In the genomic region with DNA sequence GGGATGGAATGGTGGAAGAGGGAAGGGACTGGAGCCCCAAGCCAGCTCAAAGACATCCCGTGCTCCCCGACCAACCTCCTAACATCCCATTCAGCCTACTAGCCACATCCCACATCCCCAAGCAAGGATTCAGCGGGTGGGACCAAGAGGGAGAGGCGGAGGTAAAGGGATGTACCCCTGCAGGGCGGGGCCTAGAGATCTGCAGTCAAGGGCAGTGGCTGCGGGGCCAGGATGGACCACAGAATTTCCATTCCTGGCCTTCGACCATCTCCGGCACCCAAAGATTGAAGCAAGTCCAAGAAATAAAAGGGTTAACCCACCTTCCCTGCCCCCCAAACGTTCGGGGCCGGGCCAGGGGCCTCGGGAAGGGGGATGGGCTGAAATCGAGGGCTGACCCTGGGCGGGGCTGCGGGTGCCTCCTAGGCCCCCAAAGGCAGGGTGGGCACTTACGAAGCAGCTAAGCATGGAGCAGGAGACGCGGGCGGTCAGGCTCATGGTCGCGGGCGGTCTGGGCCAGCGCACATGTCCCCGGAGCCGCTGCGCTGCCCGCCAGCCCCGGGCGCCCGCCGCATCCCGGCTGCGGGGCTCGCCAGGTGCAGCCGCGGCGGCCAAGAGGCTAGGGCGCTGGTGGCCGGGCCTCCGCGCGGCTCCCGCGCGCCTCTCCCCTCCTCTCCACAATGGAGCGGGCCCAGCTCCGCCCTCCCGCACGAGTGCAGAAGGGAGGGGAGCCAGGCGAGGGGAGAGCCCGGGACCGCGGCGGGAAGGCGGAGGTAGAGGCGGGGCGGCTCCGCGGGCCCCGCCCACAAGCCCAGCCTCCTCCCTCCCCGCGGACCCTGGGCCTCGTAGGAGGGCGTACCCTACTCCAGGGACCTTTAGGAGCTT, we compare ENCODE assay signal across 1 cellular context.
TF ChIP-seq lines count a peak whose summit lies in the region.

A gene (minus strand): TSS at position 726 of the 882 bp plus-strand sequence. CDS start 231 bp downstream, at position 495.

TF ChIP-seq in HepG2, 621 proteins besides CTCF, POLR2A, EP300 and RAD21 (continued from another document and continues in another):
- TF ChIP-seq, protein P1, sequence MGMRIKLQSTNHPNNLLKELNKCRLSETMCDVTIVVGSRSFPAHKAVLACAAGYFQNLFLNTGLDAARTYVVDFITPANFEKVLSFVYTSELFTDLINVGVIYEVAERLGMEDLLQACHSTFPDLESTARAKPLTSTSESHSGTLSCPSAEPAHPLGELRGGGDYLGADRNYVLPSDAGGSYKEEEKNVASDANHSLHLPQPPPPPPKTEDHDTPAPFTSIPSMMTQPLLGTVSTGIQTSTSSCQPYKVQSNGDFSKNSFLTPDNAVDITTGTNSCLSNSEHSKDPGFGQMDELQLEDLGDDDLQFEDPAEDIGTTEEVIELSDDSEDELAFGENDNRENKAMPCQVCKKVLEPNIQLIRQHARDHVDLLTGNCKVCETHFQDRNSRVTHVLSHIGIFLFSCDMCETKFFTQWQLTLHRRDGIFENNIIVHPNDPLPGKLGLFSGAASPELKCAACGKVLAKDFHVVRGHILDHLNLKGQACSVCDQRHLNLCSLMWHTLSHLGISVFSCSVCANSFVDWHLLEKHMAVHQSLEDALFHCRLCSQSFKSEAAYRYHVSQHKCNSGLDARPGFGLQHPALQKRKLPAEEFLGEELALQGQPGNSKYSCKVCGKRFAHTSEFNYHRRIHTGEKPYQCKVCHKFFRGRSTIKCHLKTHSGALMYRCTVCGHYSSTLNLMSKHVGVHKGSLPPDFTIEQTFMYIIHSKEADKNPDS (CRISPR knock-in tag; IDR thresholded peaks at IDR 0.05) = no peak
- peak; percentile 77 for TF ChIP-seq ZNF652 (CRISPR knock-in tag; IDR thresholded peaks at IDR 0.05; ENCODE audit: borderline replicate concordance, low read depth)
- TF ChIP-seq, protein P2, sequence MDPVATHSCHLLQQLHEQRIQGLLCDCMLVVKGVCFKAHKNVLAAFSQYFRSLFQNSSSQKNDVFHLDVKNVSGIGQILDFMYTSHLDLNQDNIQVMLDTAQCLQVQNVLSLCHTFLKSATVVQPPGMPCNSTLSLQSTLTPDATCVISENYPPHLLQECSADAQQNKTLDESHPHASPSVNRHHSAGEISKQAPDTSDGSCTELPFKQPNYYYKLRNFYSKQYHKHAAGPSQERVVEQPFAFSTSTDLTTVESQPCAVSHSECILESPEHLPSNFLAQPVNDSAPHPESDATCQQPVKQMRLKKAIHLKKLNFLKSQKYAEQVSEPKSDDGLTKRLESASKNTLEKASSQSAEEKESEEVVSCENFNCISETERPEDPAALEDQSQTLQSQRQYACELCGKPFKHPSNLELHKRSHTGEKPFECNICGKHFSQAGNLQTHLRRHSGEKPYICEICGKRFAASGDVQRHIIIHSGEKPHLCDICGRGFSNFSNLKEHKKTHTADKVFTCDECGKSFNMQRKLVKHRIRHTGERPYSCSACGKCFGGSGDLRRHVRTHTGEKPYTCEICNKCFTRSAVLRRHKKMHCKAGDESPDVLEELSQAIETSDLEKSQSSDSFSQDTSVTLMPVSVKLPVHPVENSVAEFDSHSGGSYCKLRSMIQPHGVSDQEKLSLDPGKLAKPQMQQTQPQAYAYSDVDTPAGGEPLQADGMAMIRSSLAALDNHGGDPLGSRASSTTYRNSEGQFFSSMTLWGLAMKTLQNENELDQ (CRISPR knock-in tag; IDR thresholded peaks at IDR 0.05; ENCODE audit: borderline replicate concordance) = no peak
- no peak for TF ChIP-seq ZNF703 (CRISPR knock-in tag; IDR thresholded peaks at IDR 0.05; ENCODE audit: borderline replicate concordance)
- TF ChIP-seq GFI1 (CRISPR knock-in tag; IDR thresholded peaks at IDR 0.05; ENCODE audit: borderline replicate concordance) = no peak
- TF ChIP-seq, protein P3, sequence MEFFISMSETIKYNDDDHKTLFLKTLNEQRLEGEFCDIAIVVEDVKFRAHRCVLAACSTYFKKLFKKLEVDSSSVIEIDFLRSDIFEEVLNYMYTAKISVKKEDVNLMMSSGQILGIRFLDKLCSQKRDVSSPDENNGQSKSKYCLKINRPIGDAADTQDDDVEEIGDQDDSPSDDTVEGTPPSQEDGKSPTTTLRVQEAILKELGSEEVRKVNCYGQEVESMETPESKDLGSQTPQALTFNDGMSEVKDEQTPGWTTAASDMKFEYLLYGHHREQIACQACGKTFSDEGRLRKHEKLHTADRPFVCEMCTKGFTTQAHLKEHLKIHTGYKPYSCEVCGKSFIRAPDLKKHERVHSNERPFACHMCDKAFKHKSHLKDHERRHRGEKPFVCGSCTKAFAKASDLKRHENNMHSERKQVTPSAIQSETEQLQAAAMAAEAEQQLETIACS (CRISPR knock-in tag; IDR thresholded peaks at IDR 0.05) = no peak
- TF ChIP-seq, protein P4, sequence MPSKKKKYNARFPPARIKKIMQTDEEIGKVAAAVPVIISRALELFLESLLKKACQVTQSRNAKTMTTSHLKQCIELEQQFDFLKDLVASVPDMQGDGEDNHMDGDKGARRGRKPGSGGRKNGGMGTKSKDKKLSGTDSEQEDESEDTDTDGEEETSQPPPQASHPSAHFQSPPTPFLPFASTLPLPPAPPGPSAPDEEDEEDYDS (CRISPR knock-in tag; IDR thresholded peaks at IDR 0.05) = no peak
- TF ChIP-seq PAWR (CRISPR knock-in tag; IDR thresholded peaks at IDR 0.05; ENCODE audit: borderline replicate concordance) = no peak
- 0 out of 2 replicates have a peak, but pooled peaks have one; percentile 32 for TF ChIP-seq MIER3 (CRISPR knock-in tag; IDR thresholded peaks at IDR 0.05; ENCODE audit: borderline replicate concordance)
- peak; percentile 77 for TF ChIP-seq POLR2G (IDR thresholded peaks at IDR 0.05; ENCODE audit: low read depth, low read length)
- no peak for TF ChIP-seq ZBTB42 (CRISPR knock-in tag; IDR thresholded peaks at IDR 0.05)
- TF ChIP-seq, protein P5, sequence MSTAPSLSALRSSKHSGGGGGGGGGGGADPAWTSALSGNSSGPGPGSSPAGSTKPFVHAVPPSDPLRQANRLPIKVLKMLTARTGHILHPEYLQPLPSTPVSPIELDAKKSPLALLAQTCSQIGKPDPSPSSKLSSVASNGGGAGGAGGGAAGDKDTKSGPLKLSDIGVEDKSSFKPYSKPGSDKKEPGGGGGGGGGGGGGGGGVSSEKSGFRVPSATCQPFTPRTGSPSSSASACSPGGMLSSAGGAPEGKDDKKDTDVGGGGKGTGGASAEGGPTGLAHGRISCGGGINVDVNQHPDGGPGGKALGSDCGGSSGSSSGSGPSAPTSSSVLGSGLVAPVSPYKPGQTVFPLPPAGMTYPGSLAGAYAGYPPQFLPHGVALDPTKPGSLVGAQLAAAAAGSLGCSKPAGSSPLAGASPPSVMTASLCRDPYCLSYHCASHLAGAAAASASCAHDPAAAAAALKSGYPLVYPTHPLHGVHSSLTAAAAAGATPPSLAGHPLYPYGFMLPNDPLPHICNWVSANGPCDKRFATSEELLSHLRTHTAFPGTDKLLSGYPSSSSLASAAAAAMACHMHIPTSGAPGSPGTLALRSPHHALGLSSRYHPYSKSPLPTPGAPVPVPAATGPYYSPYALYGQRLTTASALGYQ (CRISPR knock-in tag; IDR thresholded peaks at IDR 0.05) = no peak
- TF ChIP-seq ZNF605 (CRISPR knock-in tag; IDR thresholded peaks at IDR 0.05) = no peak
- no peak for TF ChIP-seq ZNF33A (CRISPR knock-in tag; IDR thresholded peaks at IDR 0.05; ENCODE audit: borderline replicate concordance)
- no peak for TF ChIP-seq PLRG1 (conservative IDR thresholded peaks at IDR 0.05)
- peak; percentile 62 for TF ChIP-seq PHF21A (CRISPR knock-in tag; IDR thresholded peaks at IDR 0.05)
- TF ChIP-seq, protein P6, sequence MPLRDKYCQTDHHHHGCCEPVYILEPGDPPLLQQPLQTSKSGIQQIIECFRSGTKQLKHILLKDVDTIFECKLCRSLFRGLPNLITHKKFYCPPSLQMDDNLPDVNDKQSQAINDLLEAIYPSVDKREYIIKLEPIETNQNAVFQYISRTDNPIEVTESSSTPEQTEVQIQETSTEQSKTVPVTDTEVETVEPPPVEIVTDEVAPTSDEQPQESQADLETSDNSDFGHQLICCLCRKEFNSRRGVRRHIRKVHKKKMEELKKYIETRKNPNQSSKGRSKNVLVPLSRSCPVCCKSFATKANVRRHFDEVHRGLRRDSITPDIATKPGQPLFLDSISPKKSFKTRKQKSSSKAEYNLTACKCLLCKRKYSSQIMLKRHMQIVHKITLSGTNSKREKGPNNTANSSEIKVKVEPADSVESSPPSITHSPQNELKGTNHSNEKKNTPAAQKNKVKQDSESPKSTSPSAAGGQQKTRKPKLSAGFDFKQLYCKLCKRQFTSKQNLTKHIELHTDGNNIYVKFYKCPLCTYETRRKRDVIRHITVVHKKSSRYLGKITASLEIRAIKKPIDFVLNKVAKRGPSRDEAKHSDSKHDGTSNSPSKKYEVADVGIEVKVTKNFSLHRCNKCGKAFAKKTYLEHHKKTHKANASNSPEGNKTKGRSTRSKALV (CRISPR knock-in tag; IDR thresholded peaks at IDR 0.05) = no peak
- no peak for TF ChIP-seq MAFF (IDR thresholded peaks at IDR 0.05; ENCODE audit: low read depth, low read length)
- TF ChIP-seq HNRNPH1 (optimal IDR thresholded peaks at IDR 0.05; ENCODE audit: low read depth, low read length) = no peak
- no peak for TF ChIP-seq ZNF484 (CRISPR knock-in tag; IDR thresholded peaks at IDR 0.05; ENCODE audit: borderline replicate concordance, low read depth)
- no peak for TF ChIP-seq MEIS2 (CRISPR knock-in tag; IDR thresholded peaks at IDR 0.05)
- TF ChIP-seq ZNF772 (CRISPR knock-in tag; IDR thresholded peaks at IDR 0.05) = peak; percentile 68; the same call in 1 of the 2 replicates
- TF ChIP-seq, protein P7, sequence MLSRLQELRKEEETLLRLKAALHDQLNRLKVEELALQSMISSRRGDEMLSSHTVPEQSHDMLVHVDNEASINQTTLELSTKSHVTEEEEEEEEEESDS (CRISPR knock-in tag; IDR thresholded peaks at IDR 0.05; ENCODE audit: borderline replicate concordance) = no peak
- TF ChIP-seq, protein P8, sequence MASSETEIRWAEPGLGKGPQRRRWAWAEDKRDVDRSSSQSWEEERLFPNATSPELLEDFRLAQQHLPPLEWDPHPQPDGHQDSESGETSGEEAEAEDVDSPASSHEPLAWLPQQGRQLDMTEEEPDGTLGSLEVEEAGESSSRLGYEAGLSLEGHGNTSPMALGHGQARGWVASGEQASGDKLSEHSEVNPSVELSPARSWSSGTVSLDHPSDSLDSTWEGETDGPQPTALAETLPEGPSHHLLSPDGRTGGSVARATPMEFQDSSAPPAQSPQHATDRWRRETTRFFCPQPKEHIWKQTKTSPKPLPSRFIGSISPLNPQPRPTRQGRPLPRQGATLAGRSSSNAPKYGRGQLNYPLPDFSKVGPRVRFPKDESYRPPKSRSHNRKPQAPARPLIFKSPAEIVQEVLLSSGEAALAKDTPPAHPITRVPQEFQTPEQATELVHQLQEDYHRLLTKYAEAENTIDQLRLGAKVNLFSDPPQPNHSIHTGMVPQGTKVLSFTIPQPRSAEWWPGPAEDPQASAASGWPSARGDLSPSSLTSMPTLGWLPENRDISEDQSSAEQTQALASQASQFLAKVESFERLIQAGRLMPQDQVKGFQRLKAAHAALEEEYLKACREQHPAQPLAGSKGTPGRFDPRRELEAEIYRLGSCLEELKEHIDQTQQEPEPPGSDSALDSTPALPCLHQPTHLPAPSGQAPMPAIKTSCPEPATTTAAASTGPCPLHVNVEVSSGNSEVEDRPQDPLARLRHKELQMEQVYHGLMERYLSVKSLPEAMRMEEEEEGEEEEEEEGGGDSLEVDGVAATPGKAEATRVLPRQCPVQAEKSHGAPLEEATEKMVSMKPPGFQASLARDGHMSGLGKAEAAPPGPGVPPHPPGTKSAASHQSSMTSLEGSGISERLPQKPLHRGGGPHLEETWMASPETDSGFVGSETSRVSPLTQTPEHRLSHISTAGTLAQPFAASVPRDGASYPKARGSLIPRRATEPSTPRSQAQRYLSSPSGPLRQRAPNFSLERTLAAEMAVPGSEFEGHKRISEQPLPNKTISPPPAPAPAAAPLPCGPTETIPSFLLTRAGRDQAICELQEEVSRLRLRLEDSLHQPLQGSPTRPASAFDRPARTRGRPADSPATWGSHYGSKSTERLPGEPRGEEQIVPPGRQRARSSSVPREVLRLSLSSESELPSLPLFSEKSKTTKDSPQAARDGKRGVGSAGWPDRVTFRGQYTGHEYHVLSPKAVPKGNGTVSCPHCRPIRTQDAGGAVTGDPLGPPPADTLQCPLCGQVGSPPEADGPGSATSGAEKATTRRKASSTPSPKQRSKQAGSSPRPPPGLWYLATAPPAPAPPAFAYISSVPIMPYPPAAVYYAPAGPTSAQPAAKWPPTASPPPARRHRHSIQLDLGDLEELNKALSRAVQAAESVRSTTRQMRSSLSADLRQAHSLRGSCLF (CRISPR knock-in tag; IDR thresholded peaks at IDR 0.05; ENCODE audit: borderline replicate concordance) = no peak
- TF ChIP-seq ELF3 (CRISPR knock-in tag; IDR thresholded peaks at IDR 0.05) = 0 out of 2 replicates have a peak, but pooled peaks have one; percentile 41
- TF ChIP-seq WIZ (CRISPR knock-in tag; IDR thresholded peaks at IDR 0.05) = no peak
- peak; percentile 29; the same call in 1 of the 2 replicates for TF ChIP-seq GATAD2A (CRISPR knock-in tag; IDR thresholded peaks at IDR 0.05)
- TF ChIP-seq, protein P9, sequence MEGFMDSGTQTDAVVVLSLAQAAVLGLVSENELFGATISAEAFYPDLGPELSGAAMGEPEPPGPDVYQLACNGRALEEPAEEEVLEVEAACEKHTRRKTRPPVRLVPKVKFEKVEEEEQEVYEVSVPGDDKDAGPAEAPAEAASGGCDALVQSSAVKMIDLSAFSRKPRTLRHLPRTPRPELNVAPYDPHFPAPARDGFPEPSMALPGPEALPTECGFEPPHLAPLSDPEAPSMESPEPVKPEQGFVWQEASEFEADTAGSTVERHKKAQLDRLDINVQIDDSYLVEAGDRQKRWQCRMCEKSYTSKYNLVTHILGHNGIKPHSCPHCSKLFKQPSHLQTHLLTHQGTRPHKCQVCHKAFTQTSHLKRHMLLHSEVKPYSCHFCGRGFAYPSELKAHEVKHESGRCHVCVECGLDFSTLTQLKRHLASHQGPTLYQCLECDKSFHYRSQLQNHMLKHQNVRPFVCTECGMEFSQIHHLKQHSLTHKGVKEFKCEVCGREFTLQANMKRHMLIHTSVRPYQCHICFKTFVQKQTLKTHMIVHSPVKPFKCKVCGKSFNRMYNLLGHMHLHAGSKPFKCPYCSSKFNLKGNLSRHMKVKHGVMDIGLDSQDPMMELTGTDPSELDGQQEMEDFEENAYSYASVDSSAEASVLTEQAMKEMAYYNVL (CRISPR knock-in tag; IDR thresholded peaks at IDR 0.05; ENCODE audit: borderline replicate concordance) = no peak
- TF ChIP-seq ZFP62 (CRISPR knock-in tag; IDR thresholded peaks at IDR 0.05) = no peak
- TF ChIP-seq SIN3B (IDR thresholded peaks at IDR 0.05; ENCODE audit: low read length) = no peak
- no peak for TF ChIP-seq ISX (CRISPR knock-in tag; conservative IDR thresholded peaks at IDR 0.05)
- TF ChIP-seq NFE2L1 (CRISPR knock-in tag; IDR thresholded peaks at IDR 0.05; ENCODE audit: borderline replicate concordance) = no peak
- TF ChIP-seq ZNF777 (CRISPR knock-in tag; IDR thresholded peaks at IDR 0.05) = no peak
- TF ChIP-seq ZNF766 (CRISPR knock-in tag; IDR thresholded peaks at IDR 0.05; ENCODE audit: borderline replicate concordance) = no peak
